1 cellular context compared by ENCODE assay signal in genomic region chr6:146855889-146856288, GRCh38.
TF ChIP-seq lines count a peak whose summit lies in the region.

No MANE protein-coding gene starts in this region.

TF ChIP-seq in K562, 482 proteins besides CTCF, POLR2A, EP300 and RAD21 (continued from another document):
- TF ChIP-seq, protein P1, sequence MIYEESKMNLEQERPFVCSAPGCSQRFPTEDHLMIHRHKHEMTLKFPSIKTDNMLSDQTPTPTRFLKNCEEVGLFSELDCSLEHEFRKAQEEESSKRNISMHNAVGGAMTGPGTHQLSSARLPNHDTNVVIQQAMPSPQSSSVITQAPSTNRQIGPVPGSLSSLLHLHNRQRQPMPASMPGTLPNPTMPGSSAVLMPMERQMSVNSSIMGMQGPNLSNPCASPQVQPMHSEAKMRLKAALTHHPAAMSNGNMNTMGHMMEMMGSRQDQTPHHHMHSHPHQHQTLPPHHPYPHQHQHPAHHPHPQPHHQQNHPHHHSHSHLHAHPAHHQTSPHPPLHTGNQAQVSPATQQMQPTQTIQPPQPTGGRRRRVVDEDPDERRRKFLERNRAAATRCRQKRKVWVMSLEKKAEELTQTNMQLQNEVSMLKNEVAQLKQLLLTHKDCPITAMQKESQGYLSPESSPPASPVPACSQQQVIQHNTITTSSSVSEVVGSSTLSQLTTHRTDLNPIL (CRISPR knock-in tag; IDR thresholded peaks at IDR 0.05), result no peak
- TF ChIP-seq MTA1 (IDR thresholded peaks at IDR 0.05; ENCODE audit: borderline replicate concordance), result no peak
TF ChIP-seq in K562: peak in this region for 8.
